Comparison of ENCODE assay signal across 10 cellular contexts in genomic region chr2:15654727-15655073, GRCh38.
"Had no signal": no experiment of that assay in that cellular context is flagged by ENCODE, and none has a peak within 500 bp of the region (broad histone marks: within the 10 kb centered on the region; RNA-seq: fewer than 3 reads in every experiment).

No MANE protein-coding gene starts in this region.

- H3K9ac ChIP-seq: GM23248 had no signal

- FAIRE-seq: H1 had no signal

- H3K4me2 ChIP-seq: GM23338 had no signal

- H3K9me3 ChIP-seq: HAP-1 had no signal

- DNase-seq: GM23248, GOT3, H7, H9, HCEC 1CT, HFFc6 had no signal

- H2AFZ ChIP-seq: GM23248, GM23338 had no signal

- H3K4me1 ChIP-seq: HAP-1 had no signal

- H3K4me3 ChIP-seq: GM23248, GM23338, HAP-1 had no signal

- ATAC-seq: HCT116 had no signal

- H3K27ac ChIP-seq: GM23248 had no signal

- H3K36me3 ChIP-seq: HAP-1 had no signal
